In genomic region chr1:45622267-45622890, GRCh38 we compare ENCODE assay signal across 1 cellular context.
TF ChIP-seq lines count a peak whose summit lies in the region.

No MANE protein-coding gene starts in this region.

TF ChIP-seq in H1, 55 proteins besides CTCF, POLR2A, EP300 and RAD21:
- TF ChIP-seq GABPA (IDR thresholded peaks at IDR 0.05; ENCODE audit: borderline replicate concordance, insufficient read depth, low read length) = no peak
- 0 out of 2 replicates have a peak, but pooled peaks have one; percentile 42 for TF ChIP-seq POLR2AphosphoS5 (IDR thresholded peaks at IDR 0.05; ENCODE audit: low read depth, low read length)
- no peak for TF ChIP-seq BRCA1 (IDR thresholded peaks at IDR 0.05; ENCODE audit: low read depth, low read length)
